Comparison of ENCODE assay signal across 1 cellular context in the genomic region with DNA sequence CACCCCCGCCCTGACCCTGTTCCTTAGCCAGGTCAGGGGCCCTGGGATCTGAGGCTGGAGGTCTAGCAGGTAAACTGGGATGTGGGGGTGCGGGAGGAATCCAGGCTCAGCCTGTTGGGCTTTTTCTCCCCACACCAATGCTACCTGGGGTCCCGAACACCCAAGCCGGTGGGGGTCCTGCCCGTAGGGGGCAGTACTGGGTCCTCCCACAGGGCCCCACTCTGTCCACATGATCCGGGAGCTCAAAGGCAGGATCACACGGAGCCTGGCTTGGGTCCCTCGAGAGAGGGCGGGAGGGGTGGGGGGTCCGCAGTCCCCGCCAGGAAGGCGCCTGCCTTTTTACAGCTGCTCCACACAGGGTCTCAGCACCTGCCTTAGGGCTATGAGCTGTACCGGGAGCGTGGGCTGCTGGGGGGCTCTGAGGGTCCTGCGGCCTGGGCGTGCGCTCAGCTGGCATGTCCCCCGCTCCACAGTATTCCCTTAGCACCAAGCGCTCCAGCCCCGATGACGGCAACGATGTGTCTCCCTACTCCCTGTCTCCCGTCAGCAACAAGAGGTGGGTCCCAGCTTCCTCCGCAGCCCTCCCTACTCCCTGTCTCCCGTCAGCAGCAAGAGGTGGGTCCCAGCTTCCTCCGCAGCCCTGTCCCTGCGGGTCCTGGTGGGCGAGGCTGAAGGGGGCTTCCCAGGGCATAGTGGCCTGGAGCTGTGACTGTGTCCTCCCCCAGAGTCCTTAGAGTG.
TF ChIP-seq lines count a peak whose summit lies in the region.

No MANE protein-coding gene starts in this region.

TF ChIP-seq in K562, 482 proteins besides CTCF, POLR2A, EP300 and RAD21:
- TF ChIP-seq ZFP36 (IDR thresholded peaks at IDR 0.05; ENCODE audit: low read depth, low read length, partially characterized antibody) (no peak), CXXC5 (CRISPR knock-in tag; IDR thresholded peaks at IDR 0.05) (no peak), ZBTB7A (IDR thresholded peaks at IDR 0.05; ENCODE audit: borderline replicate concordance, control insufficient read depth, low read depth, low read length) (peak; percentile 62; the same call in 1 of the 2 replicates)
- TF ChIP-seq, protein P1, sequence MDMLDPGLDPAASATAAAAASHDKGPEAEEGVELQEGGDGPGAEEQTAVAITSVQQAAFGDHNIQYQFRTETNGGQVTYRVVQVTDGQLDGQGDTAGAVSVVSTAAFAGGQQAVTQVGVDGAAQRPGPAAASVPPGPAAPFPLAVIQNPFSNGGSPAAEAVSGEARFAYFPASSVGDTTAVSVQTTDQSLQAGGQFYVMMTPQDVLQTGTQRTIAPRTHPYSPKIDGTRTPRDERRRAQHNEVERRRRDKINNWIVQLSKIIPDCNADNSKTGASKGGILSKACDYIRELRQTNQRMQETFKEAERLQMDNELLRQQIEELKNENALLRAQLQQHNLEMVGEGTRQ (CRISPR knock-in tag; IDR thresholded peaks at IDR 0.05): 0 out of 2 replicates have a peak, but pooled peaks have one; percentile 6
TF ChIP-seq in K562: peak in this region for 2.
